Comparison of ENCODE assay signal across 1 cellular context in the genomic region with DNA sequence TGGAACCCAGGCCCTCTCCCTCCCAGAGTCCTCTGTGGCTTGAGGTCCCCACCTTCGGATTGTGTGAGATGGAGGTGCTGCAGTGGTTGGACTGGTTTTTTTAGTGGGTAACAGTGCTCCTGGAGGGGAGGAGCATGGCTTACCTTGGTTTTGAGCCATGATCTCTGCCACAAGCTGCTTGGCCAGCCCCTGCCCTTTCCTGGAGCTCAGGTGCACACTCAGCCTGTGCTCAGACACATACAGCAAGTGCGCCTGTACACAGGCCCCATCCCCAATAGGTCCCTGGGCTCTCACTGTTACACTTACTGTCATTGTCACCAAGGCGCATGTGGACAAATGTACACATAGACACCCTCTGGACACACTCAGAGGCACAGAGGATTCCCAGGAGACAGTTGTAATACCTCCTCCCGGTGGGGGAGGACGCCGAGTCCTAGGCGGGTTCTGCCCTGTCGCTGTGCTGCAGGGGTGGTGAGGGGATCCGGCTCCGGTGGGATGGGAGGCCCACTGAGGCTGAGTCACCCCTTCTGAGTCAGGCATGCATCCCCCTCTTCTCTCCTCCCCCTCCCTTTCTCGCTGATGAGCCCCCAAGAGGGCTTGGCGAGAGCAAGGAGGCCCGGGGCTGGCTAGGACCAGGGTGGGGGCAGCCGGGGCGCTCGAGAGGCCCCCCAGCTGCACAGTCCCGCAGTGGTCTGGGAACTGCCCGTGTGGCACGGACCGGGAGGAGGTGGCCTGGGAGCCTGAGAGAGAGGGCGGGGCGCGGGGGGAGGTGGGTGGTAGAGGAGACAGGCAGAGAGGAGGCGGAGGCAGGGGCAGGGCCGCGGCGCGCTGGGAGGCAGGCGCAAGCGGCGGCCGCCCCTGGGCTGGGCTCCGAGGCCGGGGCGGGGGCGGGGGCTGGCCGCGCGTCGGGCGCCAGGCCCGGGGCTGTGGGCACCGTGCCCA.
TF ChIP-seq lines count a peak whose summit lies in the region.

No MANE protein-coding gene starts in this region.

TF ChIP-seq in HepG2, 621 proteins besides CTCF, POLR2A, EP300 and RAD21 (continued from another document and continues in another):
- TF ChIP-seq HNF1A (IDR thresholded peaks at IDR 0.05; ENCODE audit: low read depth): no peak
- TF ChIP-seq HNF1A (CRISPR knock-in tag; IDR thresholded peaks at IDR 0.05; ENCODE audit: borderline replicate concordance): no peak
- no peak for TF ChIP-seq STAT5B (CRISPR knock-in tag; IDR thresholded peaks at IDR 0.05)
- peak; percentile 32; the same call in 1 of the 2 replicates for TF ChIP-seq MTERF4 (CRISPR knock-in tag; IDR thresholded peaks at IDR 0.05)
- TF ChIP-seq ZNF704 (CRISPR knock-in tag; IDR thresholded peaks at IDR 0.05; ENCODE audit: borderline replicate concordance): no peak
- TF ChIP-seq GZF1 (CRISPR knock-in tag; IDR thresholded peaks at IDR 0.05): no peak
- TF ChIP-seq SIX1 (CRISPR knock-in tag; IDR thresholded peaks at IDR 0.05; ENCODE audit: borderline replicate concordance): no peak; the same call in 1 of the 2 replicates
- TF ChIP-seq ZNF572 (CRISPR knock-in tag; IDR thresholded peaks at IDR 0.05): 0 out of 2 replicates have a peak, but pooled peaks have one; percentile 21
- no peak for TF ChIP-seq ZNF124 (CRISPR knock-in tag; IDR thresholded peaks at IDR 0.05)
- TF ChIP-seq EHMT2 (IDR thresholded peaks at IDR 0.05; ENCODE audit: borderline replicate concordance, low read depth, low read length): no peak
- no peak for TF ChIP-seq XRCC5 (optimal IDR thresholded peaks at IDR 0.05; ENCODE audit: low read length)
- no peak; the same call in 1 of the 2 replicates for TF ChIP-seq CENPBD1 (CRISPR knock-in tag; IDR thresholded peaks at IDR 0.05; ENCODE audit: borderline replicate concordance, low read depth)
- peak; percentile 41; the same call in 1 of the 2 replicates for TF ChIP-seq ZNF343 (CRISPR knock-in tag; IDR thresholded peaks at IDR 0.05)
- TF ChIP-seq ZNF850 (CRISPR knock-in tag; conservative IDR thresholded peaks at IDR 0.05): no peak
- no peak for TF ChIP-seq ZBED4 (CRISPR knock-in tag; IDR thresholded peaks at IDR 0.05; ENCODE audit: borderline replicate concordance)
- 0 out of 2 replicates have a peak, but pooled peaks have one; percentile 24 for TF ChIP-seq MEIS1 (CRISPR knock-in tag; IDR thresholded peaks at IDR 0.05; ENCODE audit: borderline replicate concordance)
- peak; percentile 4; the same call in 1 of the 2 replicates for TF ChIP-seq BORCS8-MEF2B (CRISPR knock-in tag; IDR thresholded peaks at IDR 0.05)
- TF ChIP-seq PAWR (CRISPR knock-in tag; IDR thresholded peaks at IDR 0.05; ENCODE audit: borderline replicate concordance): no peak; the same call in 1 of the 2 replicates
- TF ChIP-seq, protein P1, sequence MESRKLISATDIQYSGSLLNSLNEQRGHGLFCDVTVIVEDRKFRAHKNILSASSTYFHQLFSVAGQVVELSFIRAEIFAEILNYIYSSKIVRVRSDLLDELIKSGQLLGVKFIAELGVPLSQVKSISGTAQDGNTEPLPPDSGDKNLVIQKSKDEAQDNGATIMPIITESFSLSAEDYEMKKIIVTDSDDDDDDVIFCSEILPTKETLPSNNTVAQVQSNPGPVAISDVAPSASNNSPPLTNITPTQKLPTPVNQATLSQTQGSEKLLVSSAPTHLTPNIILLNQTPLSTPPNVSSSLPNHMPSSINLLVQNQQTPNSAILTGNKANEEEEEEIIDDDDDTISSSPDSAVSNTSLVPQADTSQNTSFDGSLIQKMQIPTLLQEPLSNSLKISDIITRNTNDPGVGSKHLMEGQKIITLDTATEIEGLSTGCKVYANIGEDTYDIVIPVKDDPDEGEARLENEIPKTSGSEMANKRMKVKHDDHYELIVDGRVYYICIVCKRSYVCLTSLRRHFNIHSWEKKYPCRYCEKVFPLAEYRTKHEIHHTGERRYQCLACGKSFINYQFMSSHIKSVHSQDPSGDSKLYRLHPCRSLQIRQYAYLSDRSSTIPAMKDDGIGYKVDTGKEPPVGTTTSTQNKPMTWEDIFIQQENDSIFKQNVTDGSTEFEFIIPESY (CRISPR knock-in tag; IDR thresholded peaks at IDR 0.05): no peak; the same call in 1 of the 2 replicates
- no peak; the same call in 1 of the 2 replicates for TF ChIP-seq RBAK (CRISPR knock-in tag; IDR thresholded peaks at IDR 0.05)
- no peak for TF ChIP-seq GABPA (IDR thresholded peaks at IDR 0.05; ENCODE audit: low read depth, low read length)
- TF ChIP-seq GABPA (CRISPR knock-in tag; IDR thresholded peaks at IDR 0.05; ENCODE audit: low read depth): no peak
- TF ChIP-seq, protein P2, sequence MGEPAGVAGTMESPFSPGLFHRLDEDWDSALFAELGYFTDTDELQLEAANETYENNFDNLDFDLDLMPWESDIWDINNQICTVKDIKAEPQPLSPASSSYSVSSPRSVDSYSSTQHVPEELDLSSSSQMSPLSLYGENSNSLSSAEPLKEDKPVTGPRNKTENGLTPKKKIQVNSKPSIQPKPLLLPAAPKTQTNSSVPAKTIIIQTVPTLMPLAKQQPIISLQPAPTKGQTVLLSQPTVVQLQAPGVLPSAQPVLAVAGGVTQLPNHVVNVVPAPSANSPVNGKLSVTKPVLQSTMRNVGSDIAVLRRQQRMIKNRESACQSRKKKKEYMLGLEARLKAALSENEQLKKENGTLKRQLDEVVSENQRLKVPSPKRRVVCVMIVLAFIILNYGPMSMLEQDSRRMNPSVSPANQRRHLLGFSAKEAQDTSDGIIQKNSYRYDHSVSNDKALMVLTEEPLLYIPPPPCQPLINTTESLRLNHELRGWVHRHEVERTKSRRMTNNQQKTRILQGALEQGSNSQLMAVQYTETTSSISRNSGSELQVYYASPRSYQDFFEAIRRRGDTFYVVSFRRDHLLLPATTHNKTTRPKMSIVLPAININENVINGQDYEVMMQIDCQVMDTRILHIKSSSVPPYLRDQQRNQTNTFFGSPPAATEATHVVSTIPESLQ (CRISPR knock-in tag; conservative IDR thresholded peaks at IDR 0.05): 0 out of 2 replicates have a peak, but pooled peaks have one; percentile 60
- TF ChIP-seq PTBP1 (IDR thresholded peaks at IDR 0.05; ENCODE audit: low read depth, low read length, poor library complexity, severe bottlenecking): no peak
